In the genomic region with DNA sequence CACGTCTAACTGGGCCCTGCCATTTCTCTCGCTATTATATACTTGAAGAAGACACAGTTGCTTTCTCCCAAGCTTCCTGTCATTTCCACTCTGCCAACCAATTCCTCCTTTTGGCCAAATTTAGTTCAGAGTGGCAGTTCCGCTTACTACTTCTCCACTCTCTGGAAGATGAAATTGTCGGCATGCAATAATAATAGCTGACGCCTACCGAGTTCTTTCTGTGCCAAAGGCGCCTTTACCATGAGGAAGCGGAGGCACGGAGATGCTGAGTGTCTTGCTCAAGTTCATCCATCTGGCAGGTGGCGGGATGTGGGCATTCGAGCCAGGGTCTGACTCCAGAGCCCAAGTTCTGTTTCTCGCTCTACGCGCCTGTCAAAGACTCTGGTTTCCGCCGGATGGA, we compare ENCODE assay signal across 10 cellular contexts. TPM values are rescaled to one million over a fixed set of nuclear protein-coding genes. Genes with fewer than 3 reads are reported as not detected.
DNase-seq lines count a peak whose midpoint lies in the region; ATAC-seq and TF ChIP-seq lines count a peak whose summit lies in the region.
"Had no signal": no experiment of that assay in that cellular context is flagged by ENCODE, and none has a peak within 500 bp of the region (broad histone marks: within the 10 kb centered on the region; RNA-seq: fewer than 3 reads in every experiment).

No MANE protein-coding gene starts in this region.

- H3K27ac Mint-ChIP-seq in activated CD4-positive, alpha-beta T cell treated with anti-CD3 and anti-CD28 coated beads for 36 hours, result peak overlapping the region; percentile 84
- no peak overlapping the region for H3K27ac Mint-ChIP-seq in activated T-cell treated with anti-CD3 and anti-CD28 coated beads, Interleukin-2, amount 50 U/mL, for 72 hours

- POLR2A ChIA-PET in activated CD4-positive, alpha-beta T cell treated with anti-CD3 and anti-CD28 coated beads for 36 hours (lab: Charles Lee), result no interaction called here
- POLR2A ChIA-PET in RWPE1 (lab: Yijun Ruan, JAX; ENCODE audit: low non-redundant PET), result no interaction called here

- no peak for TF ChIP-seq CTCF in lower lobe of right lung (IDR thresholded peaks at IDR 0.05)
- TF ChIP-seq CTCF in suprapubic skin (IDR thresholded peaks at IDR 0.05), result no peak
- TF ChIP-seq CTCF in RWPE1 (conservative IDR thresholded peaks at IDR 0.05; ENCODE audit: low read depth), result no peak

- no peaks in the 10 kb centered on the region for H3K36me3 Mint-ChIP-seq in activated CD4-positive, alpha-beta T cell treated with anti-CD3 and anti-CD28 coated beads for 36 hours (ENCODE audit: low read depth)
- no peaks in the 10 kb centered on the region for H3K36me3 Mint-ChIP-seq in activated T-cell treated with anti-CD3 and anti-CD28 coated beads, Interleukin-2, amount 50 U/mL, for 72 hours (ENCODE audit: insufficient read depth in 2 of 2)

- H3K4me3 ChIP-seq in lower lobe of right lung (no peak overlapping the region), suprapubic skin (no peak overlapping the region)

- no peak for ATAC-seq in activated CD4-positive, alpha-beta T cell treated with anti-CD3 and anti-CD28 coated beads for 36 hours
- no peak for ATAC-seq in activated T-cell treated with anti-CD3 and anti-CD28 coated beads, Interleukin-2, amount 50 U/mL, for 72 hours (replicated peaks in 1 of 2)
- ATAC-seq in lower lobe of right lung, result peak; percentile 72 to 79
- no peak for ATAC-seq in GM19467 (IDR thresholded peaks at IDR 0.05; ENCODE audit: unreplicated experiment)

- no peaks in the 10 kb centered on the region for H3K9me3 ChIP-seq in lower lobe of right lung
- H3K9me3 ChIP-seq in suprapubic skin, result no peaks in the 10 kb centered on the region

- peak overlapping the region; percentile 53 for H3K4me3 Mint-ChIP-seq in activated CD4-positive, alpha-beta T cell treated with anti-CD3 and anti-CD28 coated beads for 36 hours
- peak overlapping the region; percentile 69 to 83 for H3K4me3 Mint-ChIP-seq in activated T-cell treated with anti-CD3 and anti-CD28 coated beads, Interleukin-2, amount 50 U/mL, for 72 hours

- H3K27ac ChIP-seq in lower lobe of right lung, result peak overlapping the region; percentile 77
- H3K27ac ChIP-seq in suprapubic skin, result peak overlapping the region; percentile 88
- no peak overlapping the region for H3K27ac ChIP-seq in RWPE1

- in situ Hi-C loops in G401 (cut with HindIII; ENCODE audit: low sequenced_read_pairs), result no loop called here

- H3K36me3 ChIP-seq in lower lobe of right lung (no peaks in the 10 kb centered on the region), suprapubic skin (no peaks in the 10 kb centered on the region)

- intact Hi-C loops in activated CD4-positive, alpha-beta T cell treated with anti-CD3 and anti-CD28 coated beads for 36 hours (cut with DNase I, micrococcal nuclease), result no loop called here
- intact Hi-C loops in lower lobe of right lung (cut with DNase I), result no loop called here

- H3K27me3 ChIP-seq in lower lobe of right lung (ENCODE audit: low read depth), result no peaks in the 10 kb centered on the region
- H3K27me3 ChIP-seq in suprapubic skin, result no peaks in the 10 kb centered on the region

- no peak for DNase-seq in activated CD4-positive, alpha-beta T cell treated with anti-CD3 and anti-CD28 coated beads for 36 hours
- no peak for DNase-seq in activated CD4-positive, alpha-beta T cell treated with anti-CD3 and anti-CD28 coated beads, Interleukin-2, amount 50 U/mL, for 1 hour
- no peak for DNase-seq in activated T-cell treated with anti-CD3 and anti-CD28 coated beads, Interleukin-2, amount 50 U/mL, for 72 hours
- DNase-seq in lower lobe of right lung (peak; percentile 75), suprapubic skin (ENCODE audit: low spot score in 2 of 2) (no peak), G401 (ENCODE audit: low spot score) (no peak), RWPE1 (ENCODE audit: low spot score) (no peak)
- DNase-seq: hippocampal formation had no signal

- no peak for TF ChIP-seq EP300 in suprapubic skin (IDR thresholded peaks at IDR 0.05)

- H3K4me1 ChIP-seq in lower lobe of right lung (peaks cover 35% of the 10 kb centered on the region), suprapubic skin (peaks cover 21% of the 10 kb centered on the region)

- TF ChIP-seq POLR2A in suprapubic skin (IDR thresholded peaks at IDR 0.05), result no peak

- H3K27me3 Mint-ChIP-seq in activated CD4-positive, alpha-beta T cell treated with anti-CD3 and anti-CD28 coated beads for 36 hours, result no peaks in the 10 kb centered on the region
- no peaks in the 10 kb centered on the region for H3K27me3 Mint-ChIP-seq in activated T-cell treated with anti-CD3 and anti-CD28 coated beads, Interleukin-2, amount 50 U/mL, for 72 hours (ENCODE audit: low read depth)

- WGBS in suprapubic skin, result 95% methylated on average over 13 of the region's 16 CpGs

- CTCF ChIA-PET in activated CD4-positive, alpha-beta T cell treated with anti-CD3 and anti-CD28 coated beads for 36 hours (lab: Charles Lee), result interaction anchor here (1.3 kb wide), 1 partner anchor 10 kb away, joined by 3 read pairs; no protein-coding TSS in a partner anchor
- CTCF ChIA-PET in RWPE1 (lab: Yijun Ruan, JAX), result interaction anchor here (0.6 kb wide), 1 partner anchor 1077 kb away, joined by 4 read pairs; no protein-coding TSS in a partner anchor

- no peaks in the 10 kb centered on the region for H3K9me3 Mint-ChIP-seq in activated CD4-positive, alpha-beta T cell treated with anti-CD3 and anti-CD28 coated beads for 36 hours (ENCODE audit: low read depth)
- H3K9me3 Mint-ChIP-seq in activated T-cell treated with anti-CD3 and anti-CD28 coated beads, Interleukin-2, amount 50 U/mL, for 72 hours, result no peaks in the 10 kb centered on the region

- H3K4me1 Mint-ChIP-seq in activated CD4-positive, alpha-beta T cell treated with anti-CD3 and anti-CD28 coated beads for 36 hours, result peaks cover 51% of the 10 kb centered on the region
- H3K4me1 Mint-ChIP-seq in activated T-cell treated with anti-CD3 and anti-CD28 coated beads, Interleukin-2, amount 50 U/mL, for 72 hours (ENCODE audit: low read depth), result peaks cover 69% of the 10 kb centered on the region

RNA-seq across cellular contexts. Expression of a gene that starts 14.6 kb away (rescaled TPM):
- total RNA-seq in activated CD4-positive, alpha-beta T cell treated with anti-CD3 and anti-CD28 coated beads for 36 hours, result 10 to 100 TPM; 19.6 to 19.7 TPM
- total RNA-seq in activated T-cell treated with anti-CD3 and anti-CD28 coated beads, Interleukin-2, amount 50 U/mL, for 72 hours, result 10 to 100 TPM; 15.2 to 20.6 TPM
- total RNA-seq in lower lobe of right lung, result 20.7 TPM
- total RNA-seq in suprapubic skin, result 1 to 10 TPM in 3 of 4 donors, under 1 TPM in 1; 0.95 to 4.5 (median 1.5) TPM
- 7.1 and 11.6 TPM in 2 replicates for total RNA-seq in G401 (2014; rRNA removed; shearing (Covaris generic))
- total RNA-seq: A172 had no signal

RNA-seq across cellular contexts. Expression of a gene that starts 56.4 kb away (rescaled TPM):
- total RNA-seq in activated CD4-positive, alpha-beta T cell treated with anti-CD3 and anti-CD28 coated beads for 36 hours, result 10 to 100 TPM; 12.7 to 16.2 TPM
- total RNA-seq in activated T-cell treated with anti-CD3 and anti-CD28 coated beads, Interleukin-2, amount 50 U/mL, for 72 hours, result 10 to 100 TPM; 14.0 to 16.9 TPM
- 7.3 TPM for total RNA-seq in lower lobe of right lung
- 10 to 100 TPM in 3 of 4 donors, 1 to 10 TPM in 1; 7.5 to 25.7 (median 17.3) TPM for total RNA-seq in suprapubic skin
- total RNA-seq in G401 (2014; rRNA removed; shearing (Covaris generic)), result 19.6 and 29.2 TPM in 2 replicates

RNA-seq across cellular contexts. Expression of a gene that starts 56.6 kb away (rescaled TPM):
- total RNA-seq in activated CD4-positive, alpha-beta T cell treated with anti-CD3 and anti-CD28 coated beads for 36 hours, result 10 to 100 TPM; 12.8 to 21.4 TPM
- total RNA-seq in activated T-cell treated with anti-CD3 and anti-CD28 coated beads, Interleukin-2, amount 50 U/mL, for 72 hours, result 10 to 100 TPM; 20.3 to 27.6 TPM
- total RNA-seq in lower lobe of right lung (9.5 TPM), suprapubic skin (1 to 10 TPM; 3.1 to 9.7 (median 7.7) TPM)
- 0.49 and 2.9 TPM in 2 replicates for total RNA-seq in G401 (2014; rRNA removed; shearing (Covaris generic))

Comparison
In these comparisons a context has a peak if more than half of its experiments do, and no peak if none do; other contexts are left out.
1. ATAC-seq: peak in lower lobe of right lung (2 of 2); none in activated CD4-positive, alpha-beta T cell treated with anti-CD3 and anti-CD28 coated beads for 36 hours (single experiment), activated T-cell treated with anti-CD3 and anti-CD28 coated beads, Interleukin-2, amount 50 U/mL, for 72 hours (0 of 2) and GM19467 (single experiment).